ENCODE assay signal across 13 cellular contexts in the genomic region with DNA sequence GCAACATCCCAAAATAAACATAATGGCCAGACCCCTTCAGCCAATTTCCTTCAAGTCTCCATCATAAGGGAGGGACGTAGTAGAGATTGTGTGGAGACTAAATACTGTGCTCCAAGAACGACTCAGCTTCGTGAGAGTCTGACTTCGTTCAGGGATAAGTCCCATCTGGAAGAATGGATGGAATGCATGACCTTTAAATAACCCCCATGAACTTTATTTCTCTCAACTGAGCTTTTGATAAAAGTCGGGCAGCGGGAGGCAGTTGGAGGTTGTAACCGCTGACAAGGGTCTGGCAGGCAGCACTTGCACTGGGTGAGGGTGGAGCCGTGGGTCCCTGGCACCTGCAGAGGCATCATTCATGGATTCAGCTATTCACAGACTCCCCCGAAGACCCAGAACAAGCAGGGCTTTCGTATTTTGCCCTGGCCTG.
DNase-seq lines count a peak whose midpoint lies in the region; ATAC-seq and TF ChIP-seq lines count a peak whose summit lies in the region.
"Had no signal": no experiment of that assay in that cellular context is flagged by ENCODE, and none has a peak within 500 bp of the region (broad histone marks: within the 10 kb centered on the region; RNA-seq: fewer than 3 reads in every experiment).

No MANE protein-coding gene starts in this region.

- no peaks in the 10 kb centered on the region for H3K9me3 Mint-ChIP-seq in natural killer cell treated with Interleukin-12 subunit alpha and Interleukin-12 subunit beta and Interleukin-15 and Interleukin-18, amount 100 ng/mL, for 72 hours
- H3K9me3 Mint-ChIP-seq in natural killer cell = no peaks in the 10 kb centered on the region
- no peaks in the 10 kb centered on the region for H3K9me3 Mint-ChIP-seq in stimulated activated naive B cell treated with anti-CD40 and anti-IgM and Interleukin-4, amounts not matched to agents 10 μg/mL and 1 μg/mL and 100 μg/mL, for 72 hours
- H3K9me3 Mint-ChIP-seq: activated naive CD4-positive, alpha-beta T cell treated with anti-CD3 and anti-CD28 coated beads, Interleukin-2, amount 50 U/mL, for 72 hours had no signal

- no peak overlapping the region for H3K4me3 Mint-ChIP-seq in natural killer cell treated with Interleukin-12 subunit alpha and Interleukin-12 subunit beta and Interleukin-15 and Interleukin-18, amount 100 ng/mL, for 72 hours
- no peak overlapping the region for H3K4me3 Mint-ChIP-seq in natural killer cell
- no peak overlapping the region for H3K4me3 Mint-ChIP-seq in stimulated activated naive B cell treated with anti-CD40 and anti-IgM and Interleukin-4, amounts not matched to agents 10 μg/mL and 1 μg/mL and 100 μg/mL, for 72 hours
- H3K4me3 Mint-ChIP-seq: activated CD4-positive, alpha-beta T cell treated with anti-CD3 and anti-CD28 coated beads for 36 hours had no signal

- H3K4me3 ChIP-seq in muscle layer of duodenum (ENCODE audit: low read depth in 1 of 2, low read length in 2 of 2) = no peak overlapping the region

- H3K36me3 Mint-ChIP-seq in natural killer cell treated with Interleukin-12 subunit alpha and Interleukin-12 subunit beta and Interleukin-15 and Interleukin-18, amount 100 ng/mL, for 72 hours = no peaks in the 10 kb centered on the region
- no peaks in the 10 kb centered on the region for H3K36me3 Mint-ChIP-seq in natural killer cell
- no peaks in the 10 kb centered on the region for H3K36me3 Mint-ChIP-seq in stimulated activated naive B cell treated with anti-CD40 and anti-IgM and Interleukin-4, amounts not matched to agents 10 μg/mL and 1 μg/mL and 100 μg/mL, for 72 hours
- H3K36me3 Mint-ChIP-seq: activated naive CD4-positive, alpha-beta T cell treated with anti-CD3 and anti-CD28 coated beads, Interleukin-2, amount 50 U/mL, for 72 hours had no signal

- peak overlapping the region; percentile 61 for H3K27ac ChIP-seq in muscle layer of duodenum (ENCODE audit: low read length)

- no peak for TF ChIP-seq CTCF in natural killer cell (IDR thresholded peaks at IDR 0.05)

- H3K27me3 ChIP-seq in muscle layer of duodenum (ENCODE audit: low read depth, low read length) = no peaks in the 10 kb centered on the region

- intact Hi-C loops in natural killer cell (cut with micrococcal nuclease) = no loop called here

- DNase-seq in natural killer cell treated with Interleukin-12 subunit alpha and Interleukin-12 subunit beta and Interleukin-15 and Interleukin-18, amount 100 ng/mL, for 72 hours (ENCODE audit: low spot score) = peak; percentile 15
- DNase-seq in natural killer cell (no peak), epidermal melanocyte (ENCODE audit: insufficient read length, low spot score) (peak; percentile 65), HK-2 (ENCODE audit: unreplicated experiment) (no peak), DMS114 treated with DMSO at 0.1 percent for 48 hours (lab: John Stamatoyannopoulos, UW; ENCODE audit: unreplicated experiment) (no peak)
- no peak for DNase-seq in stimulated activated naive B cell treated with anti-CD40 and anti-IgM and Interleukin-4, amounts not matched to agents 10 μg/mL and 1 μg/mL and 100 μg/mL, for 72 hours
- DNase-seq: activated CD4-positive, alpha-beta T cell treated with anti-CD3 and anti-CD28 coated beads for 36 hours; glutamatergic neuron; NCI-H1092; RPMI8226 had no signal

- peaks cover 13 to 48% of the 10 kb centered on the region in 2 donors for H3K4me1 ChIP-seq in muscle layer of duodenum (ENCODE audit: control insufficient read depth in 1 of 2, insufficient read depth in 2 of 2, low read length in 2 of 2)

- no peaks in the 10 kb centered on the region for H3K9me3 ChIP-seq in muscle layer of duodenum (ENCODE audit: control insufficient read depth in 1 of 2, low read length in 2 of 2)

- H3K27ac Mint-ChIP-seq in natural killer cell treated with Interleukin-12 subunit alpha and Interleukin-12 subunit beta and Interleukin-15 and Interleukin-18, amount 100 ng/mL, for 72 hours = no peak overlapping the region
- H3K27ac Mint-ChIP-seq in natural killer cell = no peak overlapping the region
- no peak overlapping the region for H3K27ac Mint-ChIP-seq in stimulated activated naive B cell treated with anti-CD40 and anti-IgM and Interleukin-4, amounts not matched to agents 10 μg/mL and 1 μg/mL and 100 μg/mL, for 72 hours
- H3K27ac Mint-ChIP-seq: activated CD4-positive, alpha-beta T cell treated with anti-CD3 and anti-CD28 coated beads for 36 hours had no signal

- H3K36me3 ChIP-seq in muscle layer of duodenum (ENCODE audit: control insufficient read depth in 1 of 2, insufficient read depth in 2 of 2, low read length in 2 of 2) = no peaks in the 10 kb centered on the region

- ATAC-seq in natural killer cell treated with Interleukin-12 subunit alpha and Interleukin-12 subunit beta and Interleukin-15 and Interleukin-18, amount 100 ng/mL, for 72 hours = no peak
- no peak for ATAC-seq in natural killer cell
- ATAC-seq in stimulated activated naive B cell treated with anti-CD40 and anti-IgM and Interleukin-4, amounts not matched to agents 10 μg/mL and 1 μg/mL and 100 μg/mL, for 72 hours (replicated peaks) = no peak
- no peak for ATAC-seq in HG03159 (IDR thresholded peaks at IDR 0.05; ENCODE audit: unreplicated experiment)
- ATAC-seq: activated CD4-positive, alpha-beta T cell treated with anti-CD3 and anti-CD28 coated beads for 36 hours; activated naive CD4-positive, alpha-beta T cell treated with anti-CD3 and anti-CD28 coated beads, Interleukin-2, amount 50 U/mL, for 72 hours had no signal

- H3K27me3 Mint-ChIP-seq in natural killer cell treated with Interleukin-12 subunit alpha and Interleukin-12 subunit beta and Interleukin-15 and Interleukin-18, amount 100 ng/mL, for 72 hours = no peaks in the 10 kb centered on the region
- no peaks in the 10 kb centered on the region for H3K27me3 Mint-ChIP-seq in natural killer cell (ENCODE audit: low read depth in 2 of 2)
- no peaks in the 10 kb centered on the region for H3K27me3 Mint-ChIP-seq in stimulated activated naive B cell treated with anti-CD40 and anti-IgM and Interleukin-4, amounts not matched to agents 10 μg/mL and 1 μg/mL and 100 μg/mL, for 72 hours
- H3K27me3 Mint-ChIP-seq: activated CD4-positive, alpha-beta T cell treated with anti-CD3 and anti-CD28 coated beads for 36 hours had no signal

- peaks cover 5 to 16% of the 10 kb centered on the region in 2 donors for H3K4me1 Mint-ChIP-seq in natural killer cell treated with Interleukin-12 subunit alpha and Interleukin-12 subunit beta and Interleukin-15 and Interleukin-18, amount 100 ng/mL, for 72 hours (ENCODE audit: low read depth in 2 of 2)
- H3K4me1 Mint-ChIP-seq in natural killer cell = peaks cover 5 to 25% of the 10 kb centered on the region in 2 donors
- H3K4me1 Mint-ChIP-seq in stimulated activated naive B cell treated with anti-CD40 and anti-IgM and Interleukin-4, amounts not matched to agents 10 μg/mL and 1 μg/mL and 100 μg/mL, for 72 hours = peaks cover 49 to 57% of the 10 kb centered on the region in 2 donors
- H3K4me1 Mint-ChIP-seq: activated CD4-positive, alpha-beta T cell treated with anti-CD3 and anti-CD28 coated beads for 36 hours had no signal

Comparison
In these comparisons a context has a peak if more than half of its experiments do, and no peak if none do; other contexts are left out.
1. DNase-seq: peak in natural killer cell treated with Interleukin-12 subunit alpha and Interleukin-12 subunit beta and Interleukin-15 and Interleukin-18, amount 100 ng/mL, for 72 hours (single experiment) and epidermal melanocyte (single experiment); none in natural killer cell (single experiment), HK-2 (single experiment), DMS114 treated with DMSO at 0.1 percent for 48 hours (single experiment) and stimulated activated naive B cell treated with anti-CD40 and anti-IgM and Interleukin-4, amounts not matched to agents 10 μg/mL and 1 μg/mL and 100 μg/mL, for 72 hours (single experiment).